13 cellular contexts compared by ENCODE assay signal in genomic region chr7:113797420-113797995, GRCh38.
"Had no signal": no experiment of that assay in that cellular context is flagged by ENCODE, and none has a peak within 500 bp of the region (broad histone marks: within the 10 kb centered on the region; RNA-seq: fewer than 3 reads in every experiment).

No MANE protein-coding gene starts in this region.

- H3K4me1 ChIP-seq: prostate gland had no signal

- DNase-seq: activated CD8-positive, alpha-beta memory T cell treated with anti-CD3 and anti-CD28 coated beads, Interleukin-2, amount 10 ng/mL, durations not matched to agents 7 days and 5 days; activated effector memory CD4-positive, alpha-beta T cell treated with Interleukin-2 at 50 U/mL for 16 hours; activated T-cell treated with anti-CD3 and anti-CD28 coated beads, Interleukin-2, amount 50 U/mL, for 24 hours; amniotic stem cell; foreskin melanocyte; head of caudate nucleus; natural killer cell; stimulated activated naive CD4-positive, alpha-beta T cell; trophoblast cell had no signal

- H3K4me3 ChIP-seq: prostate gland had no signal

- H3K27ac ChIP-seq: prostate gland had no signal

- H3K9me3 ChIP-seq: prostate gland had no signal

- H3K36me3 ChIP-seq: prostate gland had no signal

- ATAC-seq: activated CD4-positive, CD25-positive, alpha-beta regulatory T cell treated with anti-CD3 and anti-CD28 coated beads, Interleukin-2, amount 50 U/mL, for 24 hours; activated CD8-positive, alpha-beta memory T cell treated with anti-CD3 and anti-CD28 coated beads, Interleukin-2, amount 10 ng/mL, durations not matched to agents 7 days and 5 days; activated naive CD4-positive, alpha-beta T cell treated with anti-CD3 and anti-CD28 coated beads, Interleukin-2, amount 50 U/mL, for 72 hours; natural killer cell; sciatic nerve had no signal
